ENCODE assay signal across 17 cellular contexts in the genomic region with DNA sequence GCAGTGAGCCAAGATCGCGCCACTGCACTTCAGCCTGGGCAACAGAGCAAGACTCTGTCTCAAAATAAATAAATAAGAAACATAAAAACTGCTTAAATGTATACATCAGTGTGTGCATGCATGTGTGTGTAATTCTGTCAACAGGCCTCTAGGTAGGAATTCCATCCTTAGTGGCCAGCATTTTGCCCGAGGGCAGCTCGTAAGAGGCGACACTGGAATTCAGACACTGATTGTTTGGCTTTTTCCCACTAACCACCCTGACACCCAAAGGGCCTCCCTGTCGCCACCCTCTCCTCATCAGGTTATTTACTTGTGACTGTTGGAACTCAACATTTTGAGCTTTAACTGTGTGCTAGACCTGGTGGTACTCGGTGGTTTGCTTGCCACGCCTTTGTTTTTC.
"Had no signal": no experiment of that assay in that cellular context is flagged by ENCODE, and none has a peak within 500 bp of the region (broad histone marks: within the 10 kb centered on the region; RNA-seq: fewer than 3 reads in every experiment).

No MANE protein-coding gene starts in this region.

- H3K4me3 Mint-ChIP-seq: mesothelial cell of epicardium, natural killer cell, neural progenitor cell, type B pancreatic cell had no signal

- H3K27ac ChIP-seq: coronary artery, heart left ventricle, neural progenitor cell, pancreas had no signal

- H3K4me3 ChIP-seq: coronary artery, heart left ventricle, neural progenitor cell, pancreas had no signal

- H2AFZ ChIP-seq: neural progenitor cell had no signal

- H3K4me1 Mint-ChIP-seq: mesothelial cell of epicardium, natural killer cell, neural progenitor cell had no signal

- H3K27me3 ChIP-seq: heart left ventricle, neural progenitor cell, pancreas had no signal

- H3K4me2 ChIP-seq: neural progenitor cell had no signal

- DNase-seq: effector CD4-positive, alpha-beta T cell; foreskin melanocyte; heart left ventricle; hippocampal formation; kidney glomerular epithelial cell; natural killer cell; occipital lobe; pancreas; right cardiac atrium; small intestine; stimulated activated CD4-positive, alpha-beta T cell treated with anti-CD3 and anti-CD28 coated beads, Interleukin-2, amount 100 ng/mL, for 48 hours; stimulated activated naive CD4-positive, alpha-beta T cell treated with Interleukin-2 at 50 U/mL for 16 hours had no signal

- H3K27ac Mint-ChIP-seq: mesothelial cell of epicardium, natural killer cell, neural progenitor cell, progenitor cell of endocrine pancreas, type B pancreatic cell had no signal

- H3K36me3 Mint-ChIP-seq: natural killer cell had no signal

- H3K4me1 ChIP-seq: neural progenitor cell, pancreas had no signal

- ATAC-seq: heart left ventricle, natural killer cell, pancreas, right cardiac atrium had no signal

- H3K27me3 Mint-ChIP-seq: progenitor cell of endocrine pancreas, type B pancreatic cell had no signal

- H3K9me3 Mint-ChIP-seq: mesothelial cell of epicardium, natural killer cell, neural progenitor cell, type B pancreatic cell had no signal

- H3K9me3 ChIP-seq: heart left ventricle, pancreas had no signal
